8 cellular contexts compared by ENCODE assay signal in the genomic region with DNA sequence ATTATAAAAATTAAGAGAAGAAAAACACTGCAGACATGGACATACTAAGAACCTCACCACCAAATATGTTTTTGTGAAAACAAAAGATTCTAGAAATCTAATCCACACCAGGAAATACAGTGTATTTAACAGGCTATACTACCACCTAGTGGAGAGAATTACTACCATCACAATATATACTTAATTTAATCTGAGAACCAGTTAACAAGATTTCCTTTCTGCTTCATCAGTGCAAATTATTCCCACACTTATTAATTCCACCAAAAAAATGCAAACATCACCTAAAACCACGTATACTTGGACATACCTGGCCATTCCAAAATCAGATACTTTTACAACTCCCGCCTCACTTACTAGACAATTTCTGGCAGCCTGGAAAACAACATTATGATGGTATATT. TPM values are rescaled to one million over a fixed set of nuclear protein-coding genes. Genes with fewer than 3 reads are reported as not detected.
DNase-seq lines count a peak whose midpoint lies in the region; ATAC-seq and TF ChIP-seq lines count a peak whose summit lies in the region.

No MANE protein-coding gene starts in this region.

- no peak overlapping the region for H3K9ac ChIP-seq in Loucy (ENCODE audit: low read depth, low read length, poor library complexity, severe bottlenecking)
- H3K9ac ChIP-seq in SU-DHL-6 (ENCODE audit: low read length) = no peak overlapping the region

- peak; percentile 68 for TF ChIP-seq CTCF in Loucy (conservative IDR thresholded peaks at IDR 0.05; ENCODE audit: low read length)
- TF ChIP-seq CTCF in SU-DHL-6 (IDR thresholded peaks at IDR 0.05; ENCODE audit: insufficient read depth, low read length, poor library complexity, severe bottlenecking) = peak; percentile 23

- H3K4me3 ChIP-seq in Loucy (ENCODE audit: low read length, poor library complexity, severe bottlenecking) (no peak overlapping the region), SU-DHL-6 (ENCODE audit: insufficient read depth, low read length, poor library complexity, severe bottlenecking) (no peak overlapping the region)

- DNase-seq in Right ventricle myocardium superior = no peak
- DNase-seq in left ventricle myocardium superior = no peak
- peak; percentile 30 for DNase-seq in fibroblast of the conjunctiva (ENCODE audit: low read depth)
- DNase-seq in sciatic nerve (ENCODE audit: low spot score) = no peak
- DNase-seq in DMS153 (lab: John Stamatoyannopoulos, UW) = no peak

- H3K4me2 ChIP-seq in Loucy (ENCODE audit: low read depth, low read length, poor library complexity, severe bottlenecking) = no peak overlapping the region
- no peak overlapping the region for H3K4me2 ChIP-seq in SU-DHL-6 (ENCODE audit: low read depth, low read length, poor library complexity, severe bottlenecking)

- H3F3A ChIP-seq in Loucy (ENCODE audit: low read depth) (peaks cover 9% of the 10 kb centered on the region; the same call in 1 of the 2 replicates), SU-DHL-6 (ENCODE audit: insufficient read depth) (peaks cover 38% of the 10 kb centered on the region)

- H3K79me2 ChIP-seq in Loucy (ENCODE audit: insufficient read depth, low read length) (no peaks in the 10 kb centered on the region), SU-DHL-6 (ENCODE audit: insufficient read depth, low read length) (no peaks in the 10 kb centered on the region)

- no peak overlapping the region for H2AFZ ChIP-seq in Loucy (ENCODE audit: low read length)
- no peak overlapping the region for H2AFZ ChIP-seq in SU-DHL-6 (ENCODE audit: low read depth, low read length, severe bottlenecking)

- H4K20me1 ChIP-seq in Loucy (ENCODE audit: insufficient read depth, low read length, poor library complexity, severe bottlenecking) = no peaks in the 10 kb centered on the region
- no peaks in the 10 kb centered on the region for H4K20me1 ChIP-seq in SU-DHL-6 (ENCODE audit: low read depth, low read length)

- intact Hi-C loops in Right ventricle myocardium superior (cut with DNase I) (no loop called here), left ventricle myocardium superior (cut with micrococcal nuclease) (loop anchor here (10.0 kb wide), 1 partner anchor 134 kb away; no protein-coding TSS in a partner anchor), sciatic nerve (cut with DNase I) (no loop called here)

- peak; percentile 67 for ATAC-seq in Right ventricle myocardium superior (ENCODE audit: poor library complexity)
- no peak for ATAC-seq in left ventricle myocardium superior
- peak; percentile 61 for ATAC-seq in sciatic nerve
- no peak for ATAC-seq in GM18868 (IDR thresholded peaks at IDR 0.05; ENCODE audit: unreplicated experiment)

- H3K4me1 ChIP-seq in Loucy (ENCODE audit: insufficient read depth, low read length, poor library complexity, severe bottlenecking) = peaks cover 34% of the 10 kb centered on the region

- H3K9me3 ChIP-seq in Loucy (ENCODE audit: insufficient read depth, low read depth, low read length) (no peaks in the 10 kb centered on the region), SU-DHL-6 (ENCODE audit: insufficient read depth, low read length) (no peaks in the 10 kb centered on the region)

- no peaks in the 10 kb centered on the region for H3K9me2 ChIP-seq in Loucy (replicated peaks; ENCODE audit: low read depth, low read length)
- H3K9me2 ChIP-seq in SU-DHL-6 (replicated peaks; ENCODE audit: insufficient read depth, low read length) = no peaks in the 10 kb centered on the region

- peaks cover 70% of the 10 kb centered on the region for H3K36me3 ChIP-seq in Loucy (ENCODE audit: insufficient read depth, low read length)
- peaks cover 43% of the 10 kb centered on the region for H3K36me3 ChIP-seq in SU-DHL-6 (ENCODE audit: low read length)

- peak overlapping the region; percentile 22; the same call in 1 of the 2 replicates for H3K27ac ChIP-seq in SU-DHL-6 (ENCODE audit: low read depth, low read length)

- H3K27me3 ChIP-seq in Loucy (ENCODE audit: insufficient read depth, low read length, poor library complexity, severe bottlenecking) = no peaks in the 10 kb centered on the region
- no peaks in the 10 kb centered on the region for H3K27me3 ChIP-seq in SU-DHL-6 (ENCODE audit: low read length)

RNA-seq across cellular contexts. Expression of gene TXK, which starts 7.0 kb away (rescaled TPM):
- 0.43 TPM for total RNA-seq in Right ventricle myocardium superior
- total RNA-seq in left ventricle myocardium superior = 0.20 TPM
- total RNA-seq in sciatic nerve = 3.9 TPM

Comparison
In these comparisons a context has a peak if more than half of its experiments do, and no peak if none do; other contexts are left out.
1. ATAC-seq: peak in Right ventricle myocardium superior (single experiment) and sciatic nerve (single experiment); none in left ventricle myocardium superior (single experiment) and GM18868 (single experiment).